ENCODE assay signal across 8 cellular contexts in the genomic region with DNA sequence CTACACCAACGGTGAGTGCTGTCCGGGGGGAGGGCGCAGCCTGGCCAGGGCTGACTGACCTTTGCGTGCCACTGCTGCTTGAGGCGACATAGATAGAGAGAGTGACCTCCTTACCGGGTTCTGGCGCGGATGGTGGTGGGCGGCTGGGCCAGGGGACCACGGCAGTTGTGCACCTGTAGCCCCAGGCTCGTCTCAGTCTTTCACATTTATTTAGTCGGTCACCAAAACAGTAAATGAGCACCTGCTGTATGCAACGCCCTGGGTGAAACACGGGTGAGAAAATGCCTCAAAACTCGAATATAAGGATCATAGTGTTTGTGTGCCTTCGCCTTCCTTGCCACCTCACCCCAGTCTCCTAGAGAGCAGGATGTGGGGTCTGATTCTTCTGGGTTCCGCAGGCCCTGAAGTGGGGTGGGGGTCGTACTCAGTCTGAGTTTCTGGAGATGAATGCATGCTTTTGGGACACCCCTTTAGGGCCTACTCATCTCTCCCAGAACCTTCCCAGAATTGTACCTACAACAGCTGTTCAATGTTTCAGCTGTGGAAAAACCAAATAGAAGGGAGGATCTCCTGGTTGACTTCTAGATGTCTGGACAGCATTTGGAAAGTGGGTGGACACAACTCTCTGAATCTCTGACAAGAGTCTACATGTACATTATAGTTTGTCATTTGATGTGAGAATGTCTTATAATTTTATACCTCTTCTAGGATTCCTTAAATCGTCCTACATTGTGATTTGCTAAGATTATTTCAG. TPM values are rescaled to one million over a fixed set of nuclear protein-coding genes. Genes with fewer than 3 reads are reported as not detected.
DNase-seq lines count a peak whose midpoint lies in the region; FAIRE-seq and TF ChIP-seq lines count a peak whose summit lies in the region.

No MANE protein-coding gene starts in this region.

- peak overlapping the region; percentile 86 for H3K4me2 ChIP-seq in astrocyte (ENCODE audit: low read length)

- peak overlapping the region; percentile 99 for H3K27ac Mint-ChIP-seq in astrocyte (ENCODE audit: unreplicated experiment)

- peaks cover 66% of the 10 kb centered on the region for H3K79me2 ChIP-seq in astrocyte (ENCODE audit: insufficient read depth, low read length)

- H3K27me3 Mint-ChIP-seq in astrocyte (ENCODE audit: low read depth, unreplicated experiment) = no peaks in the 10 kb centered on the region

- H3K9me3 ChIP-seq in astrocyte (ENCODE audit: insufficient read depth, low read depth, low read length) = no peaks in the 10 kb centered on the region
- no peaks in the 10 kb centered on the region for H3K9me3 ChIP-seq in iPS-18c (ENCODE audit: control insufficient read depth, insufficient read depth, low read length)

- H3K4me3 Mint-ChIP-seq in astrocyte (ENCODE audit: unreplicated experiment) = peak overlapping the region; percentile 98

- H3K4me1 Mint-ChIP-seq in astrocyte (ENCODE audit: low read depth, unreplicated experiment) = peaks cover 11% of the 10 kb centered on the region

- H3K4me1 ChIP-seq in astrocyte (ENCODE audit: insufficient read depth, low read length) = peaks cover 9% of the 10 kb centered on the region

- H3K36me3 Mint-ChIP-seq in astrocyte (ENCODE audit: low read depth, unreplicated experiment) = peaks cover 2% of the 10 kb centered on the region

- peak overlapping the region; percentile 81 for H2AFZ ChIP-seq in astrocyte (ENCODE audit: low read depth, low read length)

- FAIRE-seq in astrocyte (lab: Jason Lieb, UNC) = no peak

- peak; percentile 10 for DNase-seq in stimulated activated CD4-positive, alpha-beta T cell treated with anti-CD3 and anti-CD28 coated beads, Interleukin-4, amount 100 ng/mL, for 1 hour
- DNase-seq in stimulated activated CD4-positive, alpha-beta T cell treated with anti-CD3 and anti-CD28 coated beads, Interleukin-2, amount 100 ng/mL, for 24 hours = no peak
- no peak for DNase-seq in Jurkat, Clone E6-1 (ENCODE audit: low read depth, low spot score)
- DNase-seq in astrocyte (ENCODE audit: low read depth) (no peak), D341Med (ENCODE audit: low spot score) (no peak), NCI-H526 treated with DMSO at 0.1 percent for 48 hours (lab: John Stamatoyannopoulos, UW) (no peak)
- peak; percentile 3 for DNase-seq in stimulated activated CD8-positive, alpha-beta memory T cell treated with anti-CD3 and anti-CD28 coated beads, Interleukin-12 subunit alpha, Interleukin-12 subunit beta, amount 100 ng/mL, for 4 hours (ENCODE audit: low read depth)

- no peaks in the 10 kb centered on the region for H3K27me3 ChIP-seq in astrocyte (ENCODE audit: insufficient read depth, low read length)

- H3K9me3 Mint-ChIP-seq in astrocyte (ENCODE audit: unreplicated experiment) = no peaks in the 10 kb centered on the region

- H3K27ac ChIP-seq in astrocyte (ENCODE audit: low read depth, low read length) = peak overlapping the region; percentile 99

- H4K20me1 ChIP-seq in astrocyte (ENCODE audit: insufficient read depth, low read length) = peaks cover 45% of the 10 kb centered on the region

- H3K4me3 ChIP-seq in Jurkat, Clone E6-1 (ENCODE audit: low read length) = peak overlapping the region; percentile 97
- H3K4me3 ChIP-seq in astrocyte (ENCODE audit: insufficient read depth, low read depth, low read length) (peak overlapping the region; percentile 90), iPS-18c (ENCODE audit: insufficient read depth, low read depth, low read length) (peak overlapping the region; percentile 99)

- peaks cover under 1% of the 10 kb centered on the region for H3K36me3 ChIP-seq in astrocyte (ENCODE audit: insufficient read depth, low read length)

- H3K9ac ChIP-seq in astrocyte (ENCODE audit: low read length) = peak overlapping the region; percentile 99

- TF ChIP-seq CTCF in astrocyte (IDR thresholded peaks at IDR 0.05; ENCODE audit: insufficient read depth, low read depth, low read length) = no peak

RNA-seq across cellular contexts. Expression of gene SEC24A, which starts 0.8 kb away (rescaled TPM):
- 8.8 TPM for polyA plus RNA-seq in Jurkat, Clone E6-1 (2012; ENCODE audit: insufficient read depth, insufficient read length)
- 51.9 and 56.1 TPM in 2 replicates for total RNA-seq in astrocyte

RNA-seq across cellular contexts. Expression of gene SAR1B, which starts 16.7 kb away (rescaled TPM):
- 63.6 TPM for polyA plus RNA-seq in Jurkat, Clone E6-1 (2012; ENCODE audit: insufficient read depth, insufficient read length)
- total RNA-seq in astrocyte = 63.8 and 64.3 TPM in 2 replicates

Comparison
In these comparisons a context has a peak if more than half of its experiments do, and no peak if none do; other contexts are left out.
1. DNase-seq: peak in stimulated activated CD4-positive, alpha-beta T cell treated with anti-CD3 and anti-CD28 coated beads, Interleukin-4, amount 100 ng/mL, for 1 hour (single experiment) and stimulated activated CD8-positive, alpha-beta memory T cell treated with anti-CD3 and anti-CD28 coated beads, Interleukin-12 subunit alpha, Interleukin-12 subunit beta, amount 100 ng/mL, for 4 hours (single experiment); none in stimulated activated CD4-positive, alpha-beta T cell treated with anti-CD3 and anti-CD28 coated beads, Interleukin-2, amount 100 ng/mL, for 24 hours (0 of 2), Jurkat, Clone E6-1 (single experiment), astrocyte (single experiment), D341Med (single experiment) and NCI-H526 treated with DMSO at 0.1 percent for 48 hours (single experiment).
2. Peak in every context shown above with its lines, with median percentiles within 50 percentile points of each other: H3K4me3 ChIP-seq.